8 cellular contexts compared by ENCODE assay signal in the genomic region with DNA sequence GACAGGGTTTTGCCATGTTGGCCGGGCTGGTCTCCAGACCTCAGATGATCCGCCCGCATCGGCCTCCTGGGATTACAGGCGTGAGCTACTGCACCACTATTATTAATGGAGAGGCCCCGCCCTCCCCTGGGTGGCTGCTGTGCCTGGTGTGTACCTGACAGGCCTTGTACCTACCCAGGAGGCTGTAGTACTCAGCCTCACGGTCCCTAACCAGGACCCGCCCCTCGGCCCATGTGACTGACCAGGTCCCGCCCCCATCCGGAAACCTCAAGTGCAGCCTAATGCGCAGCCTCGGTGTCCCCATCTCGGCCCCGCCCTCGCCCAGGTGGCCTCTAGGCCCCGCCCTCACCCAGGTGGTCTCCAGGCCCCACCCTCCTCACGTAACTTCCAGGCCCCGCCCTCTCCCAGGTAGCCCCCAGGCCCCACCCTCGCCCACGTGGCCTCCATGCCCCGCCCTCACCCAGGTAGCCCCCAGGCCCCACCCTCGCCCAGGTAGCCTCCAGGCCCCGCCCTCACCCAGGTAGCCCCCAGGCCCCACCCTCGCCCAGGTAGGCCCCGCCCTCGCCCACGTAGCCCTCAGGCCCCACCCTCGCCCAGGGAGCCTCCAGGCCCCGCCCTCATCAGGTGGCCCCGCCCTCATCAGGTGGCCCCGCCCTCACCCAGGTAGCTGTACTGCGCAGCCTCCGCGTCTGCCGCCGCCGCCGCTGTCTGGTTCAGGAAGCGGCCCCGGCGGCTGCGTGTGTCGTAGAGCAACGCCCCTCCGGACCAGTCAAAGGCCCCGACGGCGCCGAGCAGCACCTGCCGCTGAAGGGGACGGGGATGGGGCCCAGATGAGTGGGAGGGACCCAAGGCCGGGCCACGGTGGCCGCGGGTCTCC.
DNase-seq lines count a peak whose midpoint lies in the region; ATAC-seq lines count a peak whose summit lies in the region.

No MANE protein-coding gene starts in this region.

- H3K36me3 ChIP-seq in iPS-15b (ENCODE audit: control insufficient read depth, insufficient read depth, low read length) = no peaks in the 10 kb centered on the region

- peak overlapping the region; percentile 88 for H3K4me3 ChIP-seq in iPS-15b (ENCODE audit: low read depth, low read length)

- H3K4me1 ChIP-seq in iPS-15b (ENCODE audit: control insufficient read depth, insufficient read depth, low read length) = no peaks in the 10 kb centered on the region

- H3K27me3 ChIP-seq in iPS-15b (ENCODE audit: control insufficient read depth, insufficient read depth, low read length) = no peaks in the 10 kb centered on the region

- H3K9ac ChIP-seq in iPS-15b (ENCODE audit: low read depth, low read length) = peak overlapping the region; percentile 73

- no peak for ATAC-seq in GM18517 (IDR thresholded peaks at IDR 0.05; ENCODE audit: unreplicated experiment)

- DNase-seq in GM19238 (ENCODE audit: insufficient read length, low spot score) (peak; percentile 51), NCI-H510A treated with DMSO at 0.1 percent for 48 hours (lab: John Stamatoyannopoulos, UW) (peak; percentile 58), cortex of kidney (lab: John Stamatoyannopoulos, UW) (no peak), globus pallidus (ENCODE audit: low spot score) (no peak)
- DNase-seq in activated effector memory CD4-positive, alpha-beta T cell treated with anti-CD3 and anti-CD28 coated beads, Interleukin-2, amount 50 U/mL, for 16 hours = peak; percentile 91
- DNase-seq in stimulated activated CD4-positive, alpha-beta T cell treated with anti-CD3 and anti-CD28 coated beads, Interleukin-1b, Interleukin-23, amount 100 ng/mL, for 48 hours = peak; percentile 78

- H3K9me3 ChIP-seq in iPS-15b (ENCODE audit: control insufficient read depth, insufficient read depth, low read length) = no peaks in the 10 kb centered on the region

Comparison
In these comparisons a context has a peak if more than half of its experiments do, and no peak if none do; other contexts are left out.
1. DNase-seq: peak in GM19238 (single experiment), NCI-H510A treated with DMSO at 0.1 percent for 48 hours (single experiment), activated effector memory CD4-positive, alpha-beta T cell treated with anti-CD3 and anti-CD28 coated beads, Interleukin-2, amount 50 U/mL, for 16 hours (single experiment) and stimulated activated CD4-positive, alpha-beta T cell treated with anti-CD3 and anti-CD28 coated beads, Interleukin-1b, Interleukin-23, amount 100 ng/mL, for 48 hours (single experiment); none in cortex of kidney (single experiment) and globus pallidus (single experiment).